10 cellular contexts compared by ENCODE assay signal in genomic region chr6:107618672-107619071, GRCh38.
DNase-seq lines count a peak whose midpoint lies in the region; ATAC-seq lines count a peak whose summit lies in the region.
"Had no signal": no experiment of that assay in that cellular context is flagged by ENCODE, and none has a peak within 500 bp of the region (broad histone marks: within the 10 kb centered on the region; RNA-seq: fewer than 3 reads in every experiment).

No MANE protein-coding gene starts in this region.

- peak overlapping the region; percentile 5 for H3K4me3 Mint-ChIP-seq in stimulated activated effector memory CD8-positive, alpha-beta T cell treated with anti-CD3 and anti-CD28 coated beads, Interleukin-12 subunit alpha, Interleukin-12 subunit beta, amount 100 ng/mL, for 72 hours
- H3K4me3 Mint-ChIP-seq: dendritic cell treated with granulocyte-macrophage colony-stimulating factor and Interleukin-4, amounts not matched to agents 40 ng/mL and 50 ng/mL, for 4 days had no signal

- no peak overlapping the region for H3K4me2 ChIP-seq in neuronal stem cell (ENCODE audit: insufficient read depth, low read length, poor library complexity, severe bottlenecking)

- no peaks in the 10 kb centered on the region for H3K36me3 Mint-ChIP-seq in stimulated activated effector memory CD8-positive, alpha-beta T cell treated with anti-CD3 and anti-CD28 coated beads, Interleukin-12 subunit alpha, Interleukin-12 subunit beta, amount 100 ng/mL, for 72 hours

- H2BK15ac ChIP-seq in neuronal stem cell (ENCODE audit: low read length) = no peak overlapping the region

- WGBS in neuronal stem cell (ENCODE audit: extremely low coverage in 2 of 2, insufficient read length in 2 of 2, insufficient replicate concordance in 1 of 2), 2 donors = no CpG with 5 or more reads among the region's 9 CpGs

- H3K27ac Mint-ChIP-seq in stimulated activated effector memory CD8-positive, alpha-beta T cell treated with anti-CD3 and anti-CD28 coated beads, Interleukin-12 subunit alpha, Interleukin-12 subunit beta, amount 100 ng/mL, for 72 hours = peak overlapping the region; percentile 9
- H3K27ac Mint-ChIP-seq: dendritic cell treated with granulocyte-macrophage colony-stimulating factor and Interleukin-4, amounts not matched to agents 40 ng/mL and 50 ng/mL, for 4 days had no signal

- no peak overlapping the region for H3K14ac ChIP-seq in neuronal stem cell (ENCODE audit: low read length)

- H3K4me3 ChIP-seq in neuronal stem cell (ENCODE audit: low read length in 2 of 2) = no peak overlapping the region
- H3K4me3 ChIP-seq: ovary had no signal

- intact Hi-C loops in left ventricle myocardium superior (cut with micrococcal nuclease) = no loop called here

- DNase-seq in activated T-cell treated with anti-CD3 and anti-CD28 coated beads, Interleukin-2, amount 50 U/mL, for 48 hours = peak; percentile 49 to 56
- peak; percentile 20 to 73 for DNase-seq in stimulated activated effector memory CD8-positive, alpha-beta T cell treated with anti-CD3 and anti-CD28 coated beads, Interleukin-12 subunit alpha, Interleukin-12 subunit beta, amount 100 ng/mL, for 72 hours (ENCODE audit: low spot score in 2 of 2)
- DNase-seq in neuronal stem cell (ENCODE audit: low spot score) (no peak), NCI-H1417 treated with DMSO at 0.1 percent for 48 hours (lab: John Stamatoyannopoulos, UW) (no peak), GOT3 (lab: John Stamatoyannopoulos, UW) (no peak), left ventricle myocardium superior (no peak)
- DNase-seq: ovary had no signal

- H3K27ac ChIP-seq in neuronal stem cell (replicated peaks; ENCODE audit: low read length) = no peak overlapping the region
- H3K27ac ChIP-seq: ovary had no signal

- H3K9me3 ChIP-seq in neuronal stem cell (replicated peaks in 1 of 2; ENCODE audit: control insufficient read depth in 2 of 2, insufficient read depth in 1 of 2, low read depth in 1 of 2, low read length in 2 of 2) = no peaks in the 10 kb centered on the region
- H3K9me3 ChIP-seq: ovary had no signal

- no peak overlapping the region for H2AFZ ChIP-seq in neuronal stem cell (ENCODE audit: low read length)

- H2BK12ac ChIP-seq in neuronal stem cell (ENCODE audit: low read length) = no peak overlapping the region

- H2BK5ac ChIP-seq in neuronal stem cell (ENCODE audit: low read length) = no peak overlapping the region

- no peaks in the 10 kb centered on the region for H3K9me3 Mint-ChIP-seq in stimulated activated effector memory CD8-positive, alpha-beta T cell treated with anti-CD3 and anti-CD28 coated beads, Interleukin-12 subunit alpha, Interleukin-12 subunit beta, amount 100 ng/mL, for 72 hours
- H3K9me3 Mint-ChIP-seq: dendritic cell treated with granulocyte-macrophage colony-stimulating factor and Interleukin-4, amounts not matched to agents 40 ng/mL and 50 ng/mL, for 4 days had no signal

- H4K8ac ChIP-seq in neuronal stem cell (ENCODE audit: low read depth, low read length) = no peak overlapping the region

- no peak overlapping the region for H2AK5ac ChIP-seq in neuronal stem cell (ENCODE audit: low read depth, low read length)

- no peak overlapping the region for H3K4ac ChIP-seq in neuronal stem cell (ENCODE audit: low read length)

- H2BK120ac ChIP-seq in neuronal stem cell (ENCODE audit: low read depth, low read length) = no peak overlapping the region

- no peak overlapping the region for H3K9ac ChIP-seq in neuronal stem cell (ENCODE audit: low read depth, low read length, poor library complexity)

- H3K4me1 ChIP-seq in neuronal stem cell (ENCODE audit: control insufficient read depth in 2 of 2, insufficient read depth in 1 of 2, low read depth in 1 of 2, low read length in 2 of 2) = peaks cover 22 to 44% of the 10 kb centered on the region in 2 donors

- H3K79me1 ChIP-seq in neuronal stem cell (ENCODE audit: low read depth, low read length) = no peaks in the 10 kb centered on the region

- no peak overlapping the region for H3K18ac ChIP-seq in neuronal stem cell (ENCODE audit: low read length)

- H3K4me1 Mint-ChIP-seq in stimulated activated effector memory CD8-positive, alpha-beta T cell treated with anti-CD3 and anti-CD28 coated beads, Interleukin-12 subunit alpha, Interleukin-12 subunit beta, amount 100 ng/mL, for 72 hours = peaks cover 25% of the 10 kb centered on the region

- no peak overlapping the region for H4K91ac ChIP-seq in neuronal stem cell (ENCODE audit: low read depth, low read length, poor library complexity)

- no peak overlapping the region for H3K23ac ChIP-seq in neuronal stem cell (ENCODE audit: low read depth, low read length, poor library complexity)

- peak; percentile 97 for ATAC-seq in GM19452 (IDR thresholded peaks at IDR 0.05; ENCODE audit: unreplicated experiment)
- ATAC-seq in HG03135 (IDR thresholded peaks at IDR 0.05; ENCODE audit: unreplicated experiment) = peak; percentile 98
- ATAC-seq in stimulated activated effector memory CD8-positive, alpha-beta T cell treated with anti-CD3 and anti-CD28 coated beads, Interleukin-12 subunit alpha, Interleukin-12 subunit beta, amount 100 ng/mL, for 72 hours = peak; percentile 99
- no peak for ATAC-seq in left ventricle myocardium superior

- H3K36me3 ChIP-seq in neuronal stem cell (replicated peaks in 1 of 2; ENCODE audit: control insufficient read depth in 2 of 2, insufficient read depth in 2 of 2, low read length in 2 of 2) = peaks cover 2 to 7% of the 10 kb centered on the region in 2 donors
- H3K36me3 ChIP-seq: ovary had no signal

- no peaks in the 10 kb centered on the region for H3K27me3 ChIP-seq in neuronal stem cell (ENCODE audit: control insufficient read depth in 3 of 3, insufficient read depth in 3 of 3, low read depth in 1 of 3, low read length in 3 of 3)
- H3K27me3 ChIP-seq: ovary had no signal

Comparison
In these comparisons a context has a peak if more than half of its experiments do, and no peak if none do; other contexts are left out.
1. DNase-seq: peak in activated T-cell treated with anti-CD3 and anti-CD28 coated beads, Interleukin-2, amount 50 U/mL, for 48 hours (2 of 2) and stimulated activated effector memory CD8-positive, alpha-beta T cell treated with anti-CD3 and anti-CD28 coated beads, Interleukin-12 subunit alpha, Interleukin-12 subunit beta, amount 100 ng/mL, for 72 hours (2 of 2); none in neuronal stem cell (single experiment), NCI-H1417 treated with DMSO at 0.1 percent for 48 hours (single experiment), GOT3 (single experiment) and left ventricle myocardium superior (single experiment).